ENCODE assay signal across 1 cellular context in the genomic region with DNA sequence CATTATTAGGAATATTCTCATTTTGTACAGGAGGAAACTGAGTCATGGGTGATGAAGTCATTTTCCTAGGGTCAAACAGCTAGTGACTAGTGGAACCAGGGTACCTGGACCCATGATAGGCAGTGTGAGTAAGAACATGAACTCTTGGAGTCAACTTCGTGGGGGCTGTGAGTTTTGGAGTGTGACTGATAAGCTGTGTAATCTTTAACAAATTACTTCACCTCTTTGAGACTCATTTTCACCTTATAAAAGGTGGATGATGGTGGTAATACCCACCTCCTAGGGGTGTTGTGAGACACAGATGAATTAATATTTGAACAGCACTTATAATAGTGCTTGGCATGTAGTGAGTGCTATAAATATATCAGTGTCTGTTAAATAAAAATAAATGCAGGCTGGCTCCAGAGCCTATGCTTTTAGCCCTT.
A peak's percentile ranks its signal among the peaks of the same experiment; 100 is the strongest.
TF ChIP-seq lines count a peak whose summit lies in the region.

No MANE protein-coding gene starts in this region.

TF ChIP-seq in endothelial cell of umbilical vein, 7 proteins besides CTCF, POLR2A, EP300 and RAD21:
- TF ChIP-seq, protein P1, sequence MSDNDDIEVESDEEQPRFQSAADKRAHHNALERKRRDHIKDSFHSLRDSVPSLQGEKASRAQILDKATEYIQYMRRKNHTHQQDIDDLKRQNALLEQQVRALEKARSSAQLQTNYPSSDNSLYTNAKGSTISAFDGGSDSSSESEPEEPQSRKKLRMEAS (IDR thresholded peaks at IDR 0.05; ENCODE audit: insufficient read depth, insufficient read length) = no peak
- TF ChIP-seq EZH2 (IDR thresholded peaks at IDR 0.05; ENCODE audit: borderline replicate concordance, low read depth, low read length, severe bottlenecking) (no peak), POLR2AphosphoS5 (IDR thresholded peaks at IDR 0.05; ENCODE audit: insufficient read depth, low read depth, low read length) (no peak), GATA2 (IDR thresholded peaks at IDR 0.05; ENCODE audit: insufficient read depth, insufficient read length, low read depth, low read length) (no peak), JUN (IDR thresholded peaks at IDR 0.05; ENCODE audit: borderline replicate concordance, insufficient read depth, insufficient read length, low read depth) (peak; percentile 55), FOS (IDR thresholded peaks at IDR 0.05; ENCODE audit: borderline replicate concordance, insufficient read depth, low read length) (peak; percentile 81), MYC (IDR thresholded peaks at IDR 0.05; ENCODE audit: low read depth, low read length) (no peak)
